11 cellular contexts compared by ENCODE assay signal in the genomic region with DNA sequence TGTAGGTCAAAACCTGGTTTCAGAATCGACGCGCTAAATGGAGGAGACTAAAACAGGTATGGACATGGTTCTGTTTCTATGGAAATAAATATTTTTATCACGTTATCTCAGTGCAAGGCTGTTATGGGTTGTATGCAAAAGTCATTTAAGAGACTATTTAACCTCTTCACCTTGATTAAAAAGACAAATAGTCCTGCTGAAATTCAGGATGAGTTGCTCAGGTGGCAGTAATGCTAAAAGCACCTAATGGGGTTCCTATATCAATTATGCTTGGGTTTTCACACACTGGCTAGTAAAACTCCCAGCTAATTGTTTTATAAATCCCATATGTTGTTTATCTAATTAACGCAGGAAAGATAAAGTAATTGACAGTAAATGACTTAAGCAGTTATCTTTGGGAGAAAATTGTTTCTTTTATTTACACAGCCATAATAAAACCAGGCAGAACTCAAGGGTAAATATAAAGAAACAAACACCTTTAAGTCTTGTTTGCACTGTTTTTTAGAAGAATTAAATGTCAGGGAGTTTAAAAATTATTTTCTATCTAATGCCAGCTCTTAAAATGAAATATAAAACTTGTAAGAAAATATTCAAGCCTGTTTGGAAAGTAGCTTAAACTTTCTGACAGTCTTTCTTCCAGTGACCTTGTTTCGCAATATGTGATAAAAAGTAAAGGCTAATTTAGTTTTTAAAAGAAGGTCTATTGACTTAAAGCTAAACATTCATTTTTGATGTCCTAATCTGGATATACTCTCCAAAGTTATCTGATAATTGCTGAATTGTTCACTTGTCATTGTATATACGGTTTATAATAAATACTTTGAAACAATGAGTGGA. TPM values are rescaled to one million over a fixed set of nuclear protein-coding genes. Genes with fewer than 3 reads are reported as not detected.
DNase-seq lines count a peak whose midpoint lies in the region; ATAC-seq, FAIRE-seq and TF ChIP-seq lines count a peak whose summit lies in the region.
"Had no signal": no experiment of that assay in that cellular context is flagged by ENCODE, and none has a peak within 500 bp of the region (broad histone marks: within the 10 kb centered on the region; RNA-seq: fewer than 3 reads in every experiment).

No MANE protein-coding gene starts in this region.

- no peaks in the 10 kb centered on the region for H3K9me1 ChIP-seq in keratinocyte (ENCODE audit: control insufficient read depth, extremely low read depth, insufficient read depth, low read length)

- H3K4me3 Mint-ChIP-seq in activated T-cell treated with anti-CD3 and anti-CD28 coated beads, Interleukin-2, amount 50 U/mL, for 4 hours: peak overlapping the region; percentile 73
- H3K4me3 Mint-ChIP-seq in activated T-cell treated with anti-CD3 and anti-CD28 coated beads, Interleukin-2, amount 50 U/mL, for 24 hours: no peak overlapping the region

- H2AFZ ChIP-seq in keratinocyte (ENCODE audit: control insufficient read depth, low read length): no peak overlapping the region

- H3K27me3 ChIP-seq in keratinocyte (ENCODE audit: control insufficient read depth, extremely low read depth, insufficient read depth, low read length) (peaks cover 76% of the 10 kb centered on the region), stomach (peaks cover 0 to 63% (median 33%) of the 10 kb centered on the region in 3 donors)
- H3K27me3 ChIP-seq: ascending aorta, MG63 had no signal

- dilution Hi-C loops in keratinocyte (cut with MboI; ENCODE audit: extremely low pct_ligation_motif_present, low sequenced_read_pairs): no loop called here

- intact Hi-C loops in stomach (cut with DNase I; ENCODE audit: low total_unique reads): no loop called here

- H3K27ac Mint-ChIP-seq in activated T-cell treated with anti-CD3 and anti-CD28 coated beads, Interleukin-2, amount 50 U/mL, for 24 hours: no peak overlapping the region

- ATAC-seq in activated T-cell treated with anti-CD3 and anti-CD28 coated beads, Interleukin-2, amount 50 U/mL, for 4 hours: no peak
- ATAC-seq in GM18867 (IDR thresholded peaks at IDR 0.05; ENCODE audit: unreplicated experiment): no peak
- ATAC-seq in GM21526 (IDR thresholded peaks at IDR 0.05; ENCODE audit: low FRiP score, unreplicated experiment): no peak

- H3K79me2 ChIP-seq in keratinocyte (ENCODE audit: control insufficient read depth, insufficient read depth, low read length): no peaks in the 10 kb centered on the region

- H3K36me3 ChIP-seq in keratinocyte (ENCODE audit: control insufficient read depth in 2 of 2, extremely low read depth in 1 of 2, insufficient read depth in 2 of 2, low read length in 2 of 2): no peaks in the 10 kb centered on the region
- no peaks in the 10 kb centered on the region for H3K36me3 ChIP-seq in stomach
- H3K36me3 ChIP-seq: ascending aorta had no signal

- no peak for TF ChIP-seq EP300 in stomach (IDR thresholded peaks at IDR 0.05)

- 27 to 41% (median 33%) methylated on average over 7 of the region's 7 CpGs for WGBS in stomach, 5 donors

- H4K20me1 ChIP-seq in keratinocyte (ENCODE audit: control insufficient read depth, extremely low read depth, insufficient read depth, low read length): no peaks in the 10 kb centered on the region

- peaks cover 2% of the 10 kb centered on the region for H3K9me3 ChIP-seq in keratinocyte (ENCODE audit: control insufficient read depth, low read depth, low read length)
- no peaks in the 10 kb centered on the region for H3K9me3 ChIP-seq in stomach
- H3K9me3 ChIP-seq: ascending aorta, MG63 had no signal

- peaks cover 28% of the 10 kb centered on the region for H3K4me1 Mint-ChIP-seq in activated T-cell treated with anti-CD3 and anti-CD28 coated beads, Interleukin-2, amount 50 U/mL, for 4 hours (ENCODE audit: low read depth)
- peaks cover 28% of the 10 kb centered on the region for H3K4me1 Mint-ChIP-seq in activated T-cell treated with anti-CD3 and anti-CD28 coated beads, Interleukin-2, amount 50 U/mL, for 24 hours (ENCODE audit: low read depth)

- DNase-seq in activated T-cell treated with anti-CD3 and anti-CD28 coated beads, Interleukin-2, amount 50 U/mL, for 4 hours: no peak
- DNase-seq in activated T-cell treated with anti-CD3 and anti-CD28 coated beads, Interleukin-2, amount 50 U/mL, for 24 hours: no peak
- DNase-seq in keratinocyte (ENCODE audit: low read depth, low spot score) (no peak), stomach (no peak)
- DNase-seq in activated CD8-positive, alpha-beta memory T cell treated with anti-CD3 and anti-CD28 coated beads for 24 hours: no peak
- DNase-seq: activated CD4-positive, CD25-positive, alpha-beta regulatory T cell treated with anti-CD3 and anti-CD28 coated beads, Interleukin-2, amount 50 U/mL, for 72 hours; MG63 had no signal

- peaks cover 3% of the 10 kb centered on the region for H3K4me1 ChIP-seq in keratinocyte (ENCODE audit: control insufficient read depth, extremely low read depth, insufficient read depth, low read length)
- peaks cover 0 to 59% (median 39%) of the 10 kb centered on the region in 4 donors for H3K4me1 ChIP-seq in stomach
- H3K4me1 ChIP-seq: ascending aorta had no signal

- TF ChIP-seq POLR2A in stomach (IDR thresholded peaks at IDR 0.05): no peak

- no peak for FAIRE-seq in keratinocyte (lab: Jason Lieb, UNC)

- H3K4me2 ChIP-seq in keratinocyte (ENCODE audit: control insufficient read depth, extremely low read depth, insufficient read depth, low read depth, low read length): peak overlapping the region; percentile 57

- H3K4me3 ChIP-seq in WI38 (ENCODE audit: low read depth, low read length) (peak overlapping the region; percentile 88), keratinocyte (ENCODE audit: control insufficient read depth in 2 of 3, extremely low read depth in 1 of 3, insufficient read depth in 2 of 3, low read depth in 1 of 3, low read length in 3 of 3) (no peak overlapping the region), stomach (peak overlapping the region; percentile 14 to 88 (median 66))
- H3K4me3 ChIP-seq: MG63 had no signal

- no peaks in the 10 kb centered on the region for H3K36me3 Mint-ChIP-seq in activated T-cell treated with anti-CD3 and anti-CD28 coated beads, Interleukin-2, amount 50 U/mL, for 4 hours (ENCODE audit: insufficient read depth)
- H3K36me3 Mint-ChIP-seq in activated T-cell treated with anti-CD3 and anti-CD28 coated beads, Interleukin-2, amount 50 U/mL, for 24 hours (ENCODE audit: low read depth): no peaks in the 10 kb centered on the region

- H3K27ac ChIP-seq in keratinocyte (ENCODE audit: control insufficient read depth, insufficient read depth, low read length) (no peak overlapping the region), stomach (peak overlapping the region in 1 of 5 donors; percentile 83)

- no peak overlapping the region for H3K9ac ChIP-seq in keratinocyte (ENCODE audit: control insufficient read depth, extremely low read depth, insufficient read depth, low read length)

- H3K27me3 Mint-ChIP-seq in activated T-cell treated with anti-CD3 and anti-CD28 coated beads, Interleukin-2, amount 50 U/mL, for 4 hours (ENCODE audit: low read depth): peaks cover 60% of the 10 kb centered on the region
- H3K27me3 Mint-ChIP-seq in activated T-cell treated with anti-CD3 and anti-CD28 coated beads, Interleukin-2, amount 50 U/mL, for 24 hours: peaks cover 79% of the 10 kb centered on the region

- TF ChIP-seq CTCF in WI38 (IDR thresholded peaks at IDR 0.05; ENCODE audit: low read depth, low read length) (no peak), keratinocyte (optimal IDR thresholded peaks at IDR 0.05 in 1 of 3, IDR thresholded peaks at IDR 0.05 in 1 of 3, conservative IDR thresholded peaks at IDR 0.05 in 1 of 3; ENCODE audit: extremely low read depth in 1 of 3, insufficient read depth in 2 of 3, low read length in 3 of 3) (no peak), stomach (IDR thresholded peaks at IDR 0.05) (no peak)

- H3K9me3 Mint-ChIP-seq in activated T-cell treated with anti-CD3 and anti-CD28 coated beads, Interleukin-2, amount 50 U/mL, for 4 hours: no peaks in the 10 kb centered on the region
- no peaks in the 10 kb centered on the region for H3K9me3 Mint-ChIP-seq in activated T-cell treated with anti-CD3 and anti-CD28 coated beads, Interleukin-2, amount 50 U/mL, for 24 hours

RNA-seq across cellular contexts. Expression of a gene that starts 3.2 kb away (rescaled TPM):
- total RNA-seq in activated T-cell treated with anti-CD3 and anti-CD28 coated beads, Interleukin-2, amount 50 U/mL, for 4 hours: 1 to 10 TPM in 1 of 3 donors, under 1 TPM in 2; 0.50 to 1.0 (median 0.53) TPM
- polyA plus RNA-seq in keratinocyte: not detected in 3 replicates
- polyA plus RNA-seq in keratinocyte (2011; ENCODE audit: low read depth): not detected
- not detected in 2 replicates for polyA plus RNA-seq in keratinocyte (2011; cell fraction: cytosol; rRNA removed)
- polyA plus RNA-seq in keratinocyte (2011; cell fraction: nucleus; rRNA removed): not detected in 2 replicates
- polyA plus RNA-seq in keratinocyte (2012; ENCODE audit: low replicate concordance): not detected in 2 replicates
- polyA minus RNA-seq in keratinocyte: not detected in 3 replicates
- polyA minus RNA-seq in keratinocyte (2011; cell fraction: cytosol; rRNA and poly(A)+ RNA removed): 1.2 TPM
- not detected in 2 replicates for polyA minus RNA-seq in keratinocyte (2011; cell fraction: nucleus; rRNA and poly(A)+ RNA removed)
- 1 to 10 TPM; 1.4 to 6.8 (median 4.3) TPM for total RNA-seq in stomach
- polyA plus RNA-seq in stomach: 1 to 10 TPM; 3.8 to 4.7 (median 4.6) TPM

Comparison
In these comparisons a context has a peak if more than half of its experiments do, and no peak if none do; other contexts are left out.
1. H3K4me3 ChIP-seq: peak in WI38 (single experiment) and stomach (4 of 4); none in keratinocyte (0 of 3).